21 cellular contexts compared by ENCODE assay signal in genomic region chr19:19362075-19362474, GRCh38. TPM values are rescaled to one million over a fixed set of nuclear protein-coding genes. Genes with fewer than 3 reads are reported as not detected.
DNase-seq lines count a peak whose midpoint lies in the region; ATAC-seq, FAIRE-seq and TF ChIP-seq lines count a peak whose summit lies in the region.
"Had no signal": no experiment of that assay in that cellular context is flagged by ENCODE, and none has a peak within 500 bp of the region (broad histone marks: within the 10 kb centered on the region; RNA-seq: fewer than 3 reads in every experiment).

No MANE protein-coding gene starts in this region.

- FAIRE-seq in H1 (lab: Jason Lieb, UNC) = no peak

- DNase-seq in activated naive CD4-positive, alpha-beta T cell (lab: John Stamatoyannopoulos, UW) = no peak
- no peak for DNase-seq in IMR-90
- no peak for DNase-seq in H1 (ENCODE audit: low read depth in 1 of 2, low spot score in 2 of 2)
- no peak for DNase-seq in stimulated activated CD4-positive, alpha-beta T cell treated with anti-CD3 and anti-CD28 coated beads, Interleukin-4, amount 100 ng/mL, for 24 hours
- DNase-seq in Peyer's patch = no peak
- DNase-seq: activated CD4-positive, alpha-beta T cell treated with anti-CD3 and anti-CD28 coated beads, Interleukin-2, amount 50 U/mL, for 48 hours; activated T-cell treated with anti-CD3 and anti-CD28 coated beads for 4 hours; DMS53; GDM1; immature natural killer cell; midbrain; NCI-H1930; NCI-H748 treated with DMSO at 0.1 percent for 48 hours; nephron progenitor cell; Right ventricle myocardium superior; sigmoid colon; substantia nigra had no signal

- H3K27ac ChIP-seq in IMR-90 (ENCODE audit: insufficient read depth, low read length) (no peak overlapping the region), H1 (ENCODE audit: low read depth, low read length) (no peak overlapping the region), Peyer's patch (no peak overlapping the region)

- H3K9me3 Mint-ChIP-seq in activated naive CD4-positive, alpha-beta T cell treated with anti-CD3 and anti-CD28 coated beads, Interleukin-2, amount 50 U/mL, for 24 hours = no peaks in the 10 kb centered on the region
- no peaks in the 10 kb centered on the region for H3K9me3 Mint-ChIP-seq in stimulated activated memory B cell treated with anti-CD40 and anti-IgM and Interleukin-4, amounts not matched to agents 10 μg/mL and 1 μg/mL and 100 μg/mL, for 72 hours
- H3K9me3 Mint-ChIP-seq: immature natural killer cell, nephron progenitor cell had no signal

- H3K18ac ChIP-seq in IMR-90 (ENCODE audit: low read depth, low read length) = no peak overlapping the region
- no peak overlapping the region for H3K18ac ChIP-seq in H1 (ENCODE audit: extremely low read depth, low read length)

- H3K27me3 Mint-ChIP-seq in activated naive CD4-positive, alpha-beta T cell treated with anti-CD3 and anti-CD28 coated beads, Interleukin-2, amount 50 U/mL, for 24 hours = no peaks in the 10 kb centered on the region
- H3K27me3 Mint-ChIP-seq in stimulated activated memory B cell treated with anti-CD40 and anti-IgM and Interleukin-4, amounts not matched to agents 10 μg/mL and 1 μg/mL and 100 μg/mL, for 72 hours = no peaks in the 10 kb centered on the region
- H3K27me3 Mint-ChIP-seq: activated naive CD8-positive, alpha-beta T cell had no signal

- H2AK9ac ChIP-seq in IMR-90 (replicated peaks; ENCODE audit: low read depth, low read length, poor library complexity) = peak overlapping the region; percentile 55

- intact Hi-C loops in IMR-90 (cut with micrococcal nuclease) = no loop called here

- WGBS in IMR-90 (ENCODE audit: extremely low coverage in 2 of 2, insufficient read length in 1 of 2), 2 experiments = 80% methylated on average over 1 of the region's 4 CpGs; no CpG with 5 or more reads in 1 of the 2 experiments
- WGBS in H1 (ENCODE audit: extremely low coverage in 1 of 2, insufficient coverage in 1 of 2, insufficient read length in 1 of 2, insufficient replicate concordance in 2 of 2, low coverage in 1 of 2, low lambda C conversion rate in 2 of 2, missing lambda C conversion rate in 1 of 2), 2 experiments = 96% methylated on average over 4 of the region's 4 CpGs; no CpG with 5 or more reads in 1 of the 2 experiments

- H3K23me2 ChIP-seq in H1 (ENCODE audit: low read depth, low read length) = no peaks in the 10 kb centered on the region

- no peak for TF ChIP-seq EP300 in H1 (IDR thresholded peaks at IDR 0.05; ENCODE audit: borderline replicate concordance in 1 of 2, low read depth in 2 of 2, low read length in 2 of 2)

- H3K23ac ChIP-seq in IMR-90 (ENCODE audit: low read depth, low read length) (no peak overlapping the region), H1 (ENCODE audit: insufficient read length) (no peak overlapping the region)

- H3K4me3 Mint-ChIP-seq in activated naive CD4-positive, alpha-beta T cell treated with anti-CD3 and anti-CD28 coated beads, Interleukin-2, amount 50 U/mL, for 24 hours = no peak overlapping the region
- H3K4me3 Mint-ChIP-seq in stimulated activated memory B cell treated with anti-CD40 and anti-IgM and Interleukin-4, amounts not matched to agents 10 μg/mL and 1 μg/mL and 100 μg/mL, for 72 hours = no peak overlapping the region
- H3K4me3 Mint-ChIP-seq: activated naive CD8-positive, alpha-beta T cell; nephron progenitor cell had no signal

- no peak overlapping the region for H3K56ac ChIP-seq in IMR-90 (ENCODE audit: extremely low read depth, insufficient read depth, low read length)
- no peak overlapping the region for H3K56ac ChIP-seq in H1 (replicated peaks; ENCODE audit: insufficient read length, low read depth, low read length)

- H2BK15ac ChIP-seq in IMR-90 (ENCODE audit: low read depth, low read length) (no peak overlapping the region), H1 (ENCODE audit: low read length) (peak overlapping the region; percentile 61; the same call in 1 of the 2 replicates)

- H3K4me2 ChIP-seq in IMR-90 (ENCODE audit: low read depth, low read length) (no peak overlapping the region), H1 (ENCODE audit: insufficient read depth in 1 of 2, low read depth in 2 of 2, low read length in 2 of 2) (no peak overlapping the region)

- H3K4me1 ChIP-seq in IMR-90 (ENCODE audit: control insufficient read depth, insufficient read depth, low read length) (peaks cover 2% of the 10 kb centered on the region; the same call in 1 of the 2 replicates), H1 (replicated peaks in 1 of 4; ENCODE audit: control insufficient read depth in 3 of 4, insufficient read depth in 4 of 4, low read length in 3 of 4) (peaks cover 0 to 2% (median 0%) of the 10 kb centered on the region in 4 experiments; a peak in 5 of 7 replicates), Peyer's patch (peaks cover 0 to 22% (median 0%) of the 10 kb centered on the region in 4 donors)

- H2BK120ac ChIP-seq in IMR-90 (ENCODE audit: low read depth, low read length) = no peak overlapping the region
- no peak overlapping the region for H2BK120ac ChIP-seq in H1 (replicated peaks; ENCODE audit: low read depth, low read length)

- CTCF ChIA-PET in IMR-90 (lab: Yijun Ruan, JAX) = interaction anchor here (1.4 kb wide), 1 partner anchor 128 kb away, joined by 3 read pairs; no protein-coding TSS in a partner anchor
- CTCF ChIA-PET in H1 (lab: Charles Lee; ENCODE audit: partially characterized antibody) = interaction anchor here (0.6 to 8.7 kb wide), 19 partner anchors 10 to 1055 kb away, joined by 3 to 146 read pairs (median 4); no protein-coding TSS in a partner anchor

- no peak overlapping the region for H3K9ac ChIP-seq in IMR-90 (ENCODE audit: low read depth, low read length)
- no peak overlapping the region for H3K9ac ChIP-seq in H1 (replicated peaks in 1 of 4; ENCODE audit: extremely low read depth in 1 of 4, low read depth in 3 of 4, low read length in 3 of 4)

- peak overlapping the region; percentile 11 for H2AFZ ChIP-seq in IMR-90 (replicated peaks; ENCODE audit: low read length, poor library complexity)
- no peak overlapping the region for H2AFZ ChIP-seq in H1 (ENCODE audit: low read length)

- H3K4ac ChIP-seq in IMR-90 (ENCODE audit: low read depth, low read length) (no peak overlapping the region), H1 (replicated peaks; ENCODE audit: insufficient read length, low read depth, low read length) (no peak overlapping the region)

- no peak overlapping the region for H2AK5ac ChIP-seq in IMR-90 (ENCODE audit: low read depth, low read length)
- H2AK5ac ChIP-seq in H1 (ENCODE audit: low read depth, low read length) = peak overlapping the region; percentile 12; the same call in 1 of the 2 replicates

- H4K20me1 ChIP-seq in IMR-90 (ENCODE audit: insufficient read depth, low read length) (no peaks in the 10 kb centered on the region), H1 (replicated peaks in 1 of 2; ENCODE audit: control insufficient read depth in 1 of 2, insufficient read depth in 2 of 2, low read length in 2 of 2) (no peaks in the 10 kb centered on the region)

- no peaks in the 10 kb centered on the region for H3K9me1 ChIP-seq in IMR-90 (ENCODE audit: insufficient read depth, low read length)

- H3K27me3 ChIP-seq in IMR-90 (ENCODE audit: control insufficient read depth, insufficient read depth, low read length) (no peaks in the 10 kb centered on the region), H1 (replicated peaks in 1 of 4; ENCODE audit: control insufficient read depth in 3 of 4, extremely low read depth in 1 of 4, insufficient read depth in 3 of 4, low read length in 3 of 4) (0 out of 7 replicates have a peak, but pooled peaks cover 0 to 4% (median 0%) of the 10 kb centered on the region in 4 experiments), Peyer's patch (no peaks in the 10 kb centered on the region)
- H3K27me3 ChIP-seq: sigmoid colon had no signal

- dilution Hi-C loops in IMR-90 (cut with HindIII; ENCODE audit: low sequenced_read_pairs, unreplicated experiment) = no loop called here

- H3K79me1 ChIP-seq in IMR-90 (ENCODE audit: low read depth in 1 of 2, low read length in 2 of 2) (no peaks in the 10 kb centered on the region; a peak in 1 of 4 replicates), H1 (ENCODE audit: low read depth, low read length) (no peaks in the 10 kb centered on the region)

- no peak for ATAC-seq in IMR-90 (ENCODE audit: low read depth)
- no peak for ATAC-seq in stimulated activated memory B cell treated with anti-CD40 and anti-IgM and Interleukin-4, amounts not matched to agents 10 μg/mL and 1 μg/mL and 100 μg/mL, for 72 hours
- ATAC-seq in GM18858 (IDR thresholded peaks at IDR 0.05; ENCODE audit: unreplicated experiment) = no peak

- H3K36me3 Mint-ChIP-seq in activated naive CD4-positive, alpha-beta T cell treated with anti-CD3 and anti-CD28 coated beads, Interleukin-2, amount 50 U/mL, for 24 hours = no peaks in the 10 kb centered on the region
- H3K36me3 Mint-ChIP-seq in stimulated activated memory B cell treated with anti-CD40 and anti-IgM and Interleukin-4, amounts not matched to agents 10 μg/mL and 1 μg/mL and 100 μg/mL, for 72 hours = peaks cover 12% of the 10 kb centered on the region
- H3K36me3 Mint-ChIP-seq: activated naive CD8-positive, alpha-beta T cell had no signal

- no TSS peak for BruUV-seq in IMR-90 (replicated peaks; lab: Mats Ljungman, UMichigan)

- H3K27ac Mint-ChIP-seq in activated naive CD4-positive, alpha-beta T cell treated with anti-CD3 and anti-CD28 coated beads, Interleukin-2, amount 50 U/mL, for 24 hours = peak overlapping the region; percentile 51
- H3K27ac Mint-ChIP-seq in stimulated activated memory B cell treated with anti-CD40 and anti-IgM and Interleukin-4, amounts not matched to agents 10 μg/mL and 1 μg/mL and 100 μg/mL, for 72 hours = peak overlapping the region; percentile 81
- H3K27ac Mint-ChIP-seq: nephron progenitor cell had no signal

- H4K91ac ChIP-seq in IMR-90 (ENCODE audit: insufficient read depth, low read depth, low read length) (no peak overlapping the region; the same call in 1 of the 2 replicates), H1 (replicated peaks; ENCODE audit: insufficient read length, low read length) (no peak overlapping the region)

- TF ChIP-seq RAD21 in IMR-90 (IDR thresholded peaks at IDR 0.05; ENCODE audit: low read length) = no peak
- no peak for TF ChIP-seq RAD21 in H1 (IDR thresholded peaks at IDR 0.05 in 1 of 2, conservative IDR thresholded peaks at IDR 0.05 in 1 of 2; ENCODE audit: low read depth in 2 of 2, low read length in 2 of 2)

- no peak overlapping the region for H2BK20ac ChIP-seq in IMR-90 (ENCODE audit: low read depth, low read length)
- no peak overlapping the region for H2BK20ac ChIP-seq in H1 (ENCODE audit: low read length)

- H2BK12ac ChIP-seq in H1 (ENCODE audit: low read depth, low read length) = no peak overlapping the region

- H3K4me1 Mint-ChIP-seq in activated naive CD4-positive, alpha-beta T cell treated with anti-CD3 and anti-CD28 coated beads, Interleukin-2, amount 50 U/mL, for 24 hours = peaks cover 43% of the 10 kb centered on the region
- H3K4me1 Mint-ChIP-seq in stimulated activated memory B cell treated with anti-CD40 and anti-IgM and Interleukin-4, amounts not matched to agents 10 μg/mL and 1 μg/mL and 100 μg/mL, for 72 hours = peaks cover 31% of the 10 kb centered on the region

- no peak overlapping the region for H2BK5ac ChIP-seq in IMR-90 (ENCODE audit: low read depth, low read length, poor library complexity, severe bottlenecking)
- H2BK5ac ChIP-seq in H1 (ENCODE audit: low read depth, low read length) = no peak overlapping the region

- H3K36me3 ChIP-seq in IMR-90 (ENCODE audit: control insufficient read depth, insufficient read depth, low read length) (peaks cover 6% of the 10 kb centered on the region; the same call in 1 of the 2 replicates), H1 (ENCODE audit: control insufficient read depth in 2 of 4, insufficient read depth in 4 of 4, low read length in 3 of 4) (0 out of 8 replicates have a peak, but pooled peaks cover 0 to 3% (median 0%) of the 10 kb centered on the region in 4 experiments), Peyer's patch (peaks cover 0 to 7% (median 0%) of the 10 kb centered on the region in 3 donors)

- H3K9me3 ChIP-seq in IMR-90 (ENCODE audit: control insufficient read depth, insufficient read depth, low read length) (no peaks in the 10 kb centered on the region), H1 (ENCODE audit: insufficient read depth in 2 of 2, low read depth in 1 of 2, low read length in 1 of 2) (no peaks in the 10 kb centered on the region), Peyer's patch (no peaks in the 10 kb centered on the region)
- H3K9me3 ChIP-seq: sigmoid colon had no signal

- H3K14ac ChIP-seq in IMR-90 (replicated peaks; ENCODE audit: low read depth, low read length) = no peak overlapping the region
- H3K14ac ChIP-seq in H1 (ENCODE audit: insufficient read length) = no peak overlapping the region

- no peak overlapping the region for H3K4me3 ChIP-seq in IMR-90 (ENCODE audit: insufficient read depth, low read depth, low read length)
- H3K4me3 ChIP-seq in H1 (ENCODE audit: extremely low read depth in 1 of 4, insufficient read depth in 2 of 4, low read depth in 3 of 4, low read length in 4 of 4) = no peak overlapping the region
- no peak overlapping the region for H3K4me3 ChIP-seq in Peyer's patch
- H3K4me3 ChIP-seq: sigmoid colon had no signal

- no peaks in the 10 kb centered on the region for H3K79me2 ChIP-seq in H1 (ENCODE audit: control insufficient read depth in 1 of 2, insufficient read depth in 2 of 2, low read length in 2 of 2)

- in situ Hi-C loops in IMR-90 (cut with MboI; ENCODE audit: low sequenced_read_pairs) = no loop called here

- POLR2A ChIA-PET in IMR-90 (lab: Charles Lee; ENCODE audit: unreplicated experiment) = no interaction called here
- POLR2A ChIA-PET in H1 (lab: Charles Lee; ENCODE audit: partially characterized antibody) = interaction anchor here (0.7 to 8.3 kb wide), 8 partner anchors 21 to 183 kb away, joined by 3 to 44 read pairs (median 3); partner anchors contain the start of gene GATAD2A

- no peak for TF ChIP-seq CTCF in IMR-90 (conservative IDR thresholded peaks at IDR 0.05; ENCODE audit: low read depth, low read length)
- no peak for TF ChIP-seq CTCF in H1 (IDR thresholded peaks at IDR 0.05; ENCODE audit: control extremely low read depth in 1 of 3, insufficient read depth in 1 of 3, low read depth in 1 of 3, low read length in 3 of 3)
- no peak for TF ChIP-seq CTCF in Peyer's patch (IDR thresholded peaks at IDR 0.05)

- H4K5ac ChIP-seq in IMR-90 (ENCODE audit: low read depth, low read length) = no peak overlapping the region
- H4K5ac ChIP-seq in H1 (ENCODE audit: insufficient read length, low read depth, low read length) = no peak overlapping the region

- H4K8ac ChIP-seq in IMR-90 (ENCODE audit: low read depth in 2 of 2, low read length in 2 of 2) (no peak overlapping the region), H1 (ENCODE audit: extremely low read depth, insufficient read depth, low read length) (no peak overlapping the region; the same call in 1 of the 2 replicates)

- TF ChIP-seq POLR2A in IMR-90 (IDR thresholded peaks at IDR 0.05; ENCODE audit: low read depth, low read length) = no peak
- TF ChIP-seq POLR2A in H1 (IDR thresholded peaks at IDR 0.05; ENCODE audit: control extremely low read depth in 1 of 2, low read depth in 2 of 2, low read length in 2 of 2) = no peak
- TF ChIP-seq POLR2A in Peyer's patch (IDR thresholded peaks at IDR 0.05) = no peak

RNA-seq across cellular contexts. Expression of gene MAU2, which starts 41.4 kb away (rescaled TPM):
- total RNA-seq in IMR-90 (2012; rRNA removed) = 21.7 and 24.6 TPM in 2 replicates
- polyA plus RNA-seq in IMR-90 (2012; rRNA removed) = 31.1 and 35.5 TPM in 2 replicates
- polyA plus RNA-seq in IMR-90 (2012; cell fraction: cytosol; rRNA removed) = 16.9 and 22.3 TPM in 2 replicates
- polyA plus RNA-seq in IMR-90 (2012; cell fraction: nucleus; rRNA removed; ENCODE audit: low replicate concordance) = 69.1 and 140 TPM in 2 replicates
- 40.8 TPM in 2 replicates for total RNA-seq in H1 (2021; fragmentation: NEBNext Ultra II Directional; extraction: Animal tissue kit (Norgen Biotek cat#: 25700))
- 32.0 and 43.7 TPM in 2 replicates for polyA plus RNA-seq in H1 (2011; rRNA removed)
- polyA plus RNA-seq in H1 (2011; cell fraction: cytosol; rRNA removed) = 32.1 TPM
- 98.5 TPM for polyA plus RNA-seq in H1 (2011; cell fraction: nucleus; rRNA removed)
- polyA plus RNA-seq in H1 (2012, experiment 1 of 2) = 23.0 to 31.5 TPM (median 28.2 TPM) in 4 replicates
- 16.4 TPM for polyA plus RNA-seq in H1 (2012, experiment 2 of 2)
- 16.2 TPM for polyA plus RNA-seq in H1 (2013, experiment 1 of 2)
- polyA plus RNA-seq in H1 (2013, experiment 2 of 2) = 13.9 TPM
- 87.6 and 99.4 TPM in 2 replicates for polyA minus RNA-seq in H1 (2011; rRNA and poly(A)+ RNA removed)
- polyA minus RNA-seq in H1 (2011; cell fraction: cytosol; rRNA and poly(A)+ RNA removed) = 42.6 TPM
- 79.4 TPM for polyA minus RNA-seq in H1 (2011; cell fraction: nucleus; rRNA and poly(A)+ RNA removed)
- total RNA-seq in Peyer's patch = 100 to 1,000 TPM in 3 of 4 donors, 10 to 100 TPM in 1; 79.3 to 160 (median 130) TPM

RNA-seq across cellular contexts. Expression of gene SUGP1, which starts 41.8 kb away (rescaled TPM):
- total RNA-seq in IMR-90 (2012; rRNA removed) (35.8 and 38.3 TPM in 2 replicates), Peyer's patch (10 to 100 TPM; 49.5 to 58.6 (median 55.2) TPM)
- polyA plus RNA-seq in IMR-90 (2012; rRNA removed) (33.2 and 38.6 TPM in 2 replicates), H1 (2011; rRNA removed) (38.5 and 56.6 TPM in 2 replicates)
- polyA plus RNA-seq in IMR-90 (2012; cell fraction: cytosol; rRNA removed) = 38.4 and 43.2 TPM in 2 replicates
- 120 and 147 TPM in 2 replicates for polyA plus RNA-seq in IMR-90 (2012; cell fraction: nucleus; rRNA removed; ENCODE audit: low replicate concordance)
- total RNA-seq in H1 (2021; fragmentation: NEBNext Ultra II Directional; extraction: Animal tissue kit (Norgen Biotek cat#: 25700)) = 65.2 and 70.5 TPM in 2 replicates
- 66.9 TPM for polyA plus RNA-seq in H1 (2011; cell fraction: cytosol; rRNA removed)
- 143 TPM for polyA plus RNA-seq in H1 (2011; cell fraction: nucleus; rRNA removed)
- polyA plus RNA-seq in H1 (2012, experiment 1 of 2) = 70.0 to 90.1 TPM (median 81.2 TPM) in 4 replicates
- 41.7 TPM for polyA plus RNA-seq in H1 (2012, experiment 2 of 2)
- 66.1 TPM for polyA plus RNA-seq in H1 (2013, experiment 1 of 2)
- polyA plus RNA-seq in H1 (2013, experiment 2 of 2) = 58.2 TPM
- 30.0 and 32.8 TPM in 2 replicates for polyA minus RNA-seq in H1 (2011; rRNA and poly(A)+ RNA removed)
- polyA minus RNA-seq in H1 (2011; cell fraction: cytosol; rRNA and poly(A)+ RNA removed) = 30.8 TPM
- polyA minus RNA-seq in H1 (2011; cell fraction: nucleus; rRNA and poly(A)+ RNA removed) = 44.9 TPM

RNA-seq across cellular contexts. Expression of gene GATAD2A, which starts 43.4 kb away (rescaled TPM):
- 23.5 and 32.8 TPM in 2 replicates for total RNA-seq in IMR-90 (2012; rRNA removed)
- 33.2 and 44.3 TPM in 2 replicates for polyA plus RNA-seq in IMR-90 (2012; rRNA removed)
- polyA plus RNA-seq in IMR-90 (2012; cell fraction: cytosol; rRNA removed) = 36.4 and 38.8 TPM in 2 replicates
- polyA plus RNA-seq in IMR-90 (2012; cell fraction: nucleus; rRNA removed; ENCODE audit: low replicate concordance) = 32.4 and 42.5 TPM in 2 replicates
- total RNA-seq in H1 (2021; fragmentation: NEBNext Ultra II Directional; extraction: Animal tissue kit (Norgen Biotek cat#: 25700)) = 205 and 210 TPM in 2 replicates
- 38.4 and 54.9 TPM in 2 replicates for polyA plus RNA-seq in H1 (2011; rRNA removed)
- 40.1 TPM for polyA plus RNA-seq in H1 (2011; cell fraction: cytosol; rRNA removed)
- 48.0 TPM for polyA plus RNA-seq in H1 (2011; cell fraction: nucleus; rRNA removed)
- 71.5 to 98.9 TPM (median 84.3 TPM) in 4 replicates for polyA plus RNA-seq in H1 (2012, experiment 1 of 2)
- 49.7 TPM for polyA plus RNA-seq in H1 (2012, experiment 2 of 2)
- 69.1 TPM for polyA plus RNA-seq in H1 (2013, experiment 1 of 2)
- polyA plus RNA-seq in H1 (2013, experiment 2 of 2) = 71.8 TPM
- polyA minus RNA-seq in H1 (2011; rRNA and poly(A)+ RNA removed) = 22.1 and 22.6 TPM in 2 replicates
- 76.8 TPM for polyA minus RNA-seq in H1 (2011; cell fraction: cytosol; rRNA and poly(A)+ RNA removed)
- polyA minus RNA-seq in H1 (2011; cell fraction: nucleus; rRNA and poly(A)+ RNA removed) = 33.9 TPM
- 10 to 100 TPM; 67.8 to 99.9 (median 79.8) TPM for total RNA-seq in Peyer's patch
